Comparison of ENCODE assay signal across 8 cellular contexts in genomic region chr19:48170817-48171347, GRCh38. TPM values are rescaled to one million over a fixed set of nuclear protein-coding genes. Genes with fewer than 3 reads are reported as not detected.
DNase-seq lines count a peak whose midpoint lies in the region; ATAC-seq and TF ChIP-seq lines count a peak whose summit lies in the region.

No MANE protein-coding gene starts in this region.

- H3K36me3 ChIP-seq in gastrocnemius medialis = peaks cover 0 to 15% of the 10 kb centered on the region in 2 donors

- TF ChIP-seq POLR2A in gastrocnemius medialis (IDR thresholded peaks at IDR 0.05) = no peak

- intact Hi-C loops in gastrocnemius medialis (cut with DNase I; ENCODE audit: low total_unique reads) = loop anchor here (1.0 to 2.0 kb wide), 2 partner anchors 34 to 85 kb away; no protein-coding TSS in a partner anchor

- H3K36me3 Mint-ChIP-seq in activated T-cell treated with anti-CD3 and anti-CD28 coated beads, Interleukin-2, amount 50 U/mL, for 24 hours (ENCODE audit: low read depth) = peaks cover 70% of the 10 kb centered on the region
- H3K36me3 Mint-ChIP-seq in T-helper 17 cell (ENCODE audit: low read depth) = peaks cover 11% of the 10 kb centered on the region

- ATAC-seq in T-helper 17 cell (no peak), foreskin keratinocyte (no peak), gastrocnemius medialis (no peak), GM21515 (IDR thresholded peaks at IDR 0.05; ENCODE audit: unreplicated experiment) (no peak)

- H3K27me3 Mint-ChIP-seq in activated T-cell treated with anti-CD3 and anti-CD28 coated beads, Interleukin-2, amount 50 U/mL, for 24 hours = no peaks in the 10 kb centered on the region
- H3K27me3 Mint-ChIP-seq in T-helper 17 cell = no peaks in the 10 kb centered on the region

- H3K27ac Mint-ChIP-seq in activated T-cell treated with anti-CD3 and anti-CD28 coated beads, Interleukin-2, amount 50 U/mL, for 24 hours = peak overlapping the region; percentile 100
- H3K27ac Mint-ChIP-seq in T-helper 17 cell = peak overlapping the region; percentile 91

- H3K9me3 ChIP-seq in T-helper 17 cell (ENCODE audit: control insufficient read depth, low read length, poor library complexity, severe bottlenecking) (no peaks in the 10 kb centered on the region), gastrocnemius medialis (no peaks in the 10 kb centered on the region)

- peak overlapping the region; percentile 94 for H3K4me3 Mint-ChIP-seq in activated T-cell treated with anti-CD3 and anti-CD28 coated beads, Interleukin-2, amount 50 U/mL, for 24 hours
- H3K4me3 Mint-ChIP-seq in T-helper 17 cell = peak overlapping the region; percentile 99

- peaks cover 4% of the 10 kb centered on the region for H3K4me1 ChIP-seq in foreskin keratinocyte
- peaks cover 6 to 15% of the 10 kb centered on the region in 2 donors for H3K4me1 ChIP-seq in gastrocnemius medialis

- DNase-seq in activated T-cell treated with anti-CD3 and anti-CD28 coated beads, Interleukin-2, amount 50 U/mL, for 24 hours = no peak
- DNase-seq in activated T-cell treated with anti-CD3 and anti-CD28 coated beads, Interleukin-2, amount 50 U/mL, for 1 hour = no peak
- DNase-seq in T-helper 17 cell (no peak), foreskin keratinocyte (no peak), gastrocnemius medialis (no peak), SIG-M5 (lab: John Stamatoyannopoulos, UW) (no peak), amniotic stem cell (lab: John Stamatoyannopoulos, UW) (no peak)

- in situ Hi-C loops in gastrocnemius medialis (cut with MboI; ENCODE audit: low sequenced_read_pairs in 4 of 4) = loop anchor here in 2 of 4 donors (25.0 kb wide), 1 partner anchor 209 kb away; no protein-coding TSS in a partner anchor

- peak overlapping the region; percentile 90 to 95 (median 93) for H3K4me3 ChIP-seq in gastrocnemius medialis

- no peaks in the 10 kb centered on the region for H3K9me3 Mint-ChIP-seq in activated T-cell treated with anti-CD3 and anti-CD28 coated beads, Interleukin-2, amount 50 U/mL, for 24 hours

- TF ChIP-seq CTCF in foreskin keratinocyte (conservative IDR thresholded peaks at IDR 0.05) (no peak), gastrocnemius medialis (IDR thresholded peaks at IDR 0.05 in 4 of 5, conservative IDR thresholded peaks at IDR 0.05 in 1 of 5) (no peak)

- no peaks in the 10 kb centered on the region for H3K27me3 ChIP-seq in foreskin keratinocyte
- no peaks in the 10 kb centered on the region for H3K27me3 ChIP-seq in gastrocnemius medialis

- peak overlapping the region; percentile 67 for H3K27ac ChIP-seq in foreskin keratinocyte
- H3K27ac ChIP-seq in gastrocnemius medialis = peak overlapping the region; percentile 95 to 99 (median 98)

- H3K4me1 Mint-ChIP-seq in activated T-cell treated with anti-CD3 and anti-CD28 coated beads, Interleukin-2, amount 50 U/mL, for 24 hours (ENCODE audit: low read depth) = peaks cover 45% of the 10 kb centered on the region
- peaks cover 32% of the 10 kb centered on the region for H3K4me1 Mint-ChIP-seq in T-helper 17 cell

RNA-seq across cellular contexts. Expression of gene ZSWIM9, which starts 0.4 kb away (rescaled TPM):
- 1 to 10 TPM; 4.0 to 4.8 TPM for total RNA-seq in T-helper 17 cell
- 1.8 and 2.1 TPM in 2 replicates for total RNA-seq in foreskin keratinocyte
- 3.9 and 4.5 TPM in 2 replicates for polyA plus RNA-seq in foreskin keratinocyte
- total RNA-seq in gastrocnemius medialis = 1 to 10 TPM; 1.6 to 8.4 (median 2.8) TPM

RNA-seq across cellular contexts. Expression of gene LIG1, which starts 0.7 kb away (rescaled TPM):
- total RNA-seq in T-helper 17 cell (10 to 100 TPM; 47.1 to 58.0 TPM), foreskin keratinocyte (56.2 and 78.5 TPM in 2 replicates), gastrocnemius medialis (1 to 10 TPM; 3.7 to 9.2 (median 7.1) TPM)
- 56.1 and 68.0 TPM in 2 replicates for polyA plus RNA-seq in foreskin keratinocyte
